ENCODE assay signal across 1 cellular context in the genomic region with DNA sequence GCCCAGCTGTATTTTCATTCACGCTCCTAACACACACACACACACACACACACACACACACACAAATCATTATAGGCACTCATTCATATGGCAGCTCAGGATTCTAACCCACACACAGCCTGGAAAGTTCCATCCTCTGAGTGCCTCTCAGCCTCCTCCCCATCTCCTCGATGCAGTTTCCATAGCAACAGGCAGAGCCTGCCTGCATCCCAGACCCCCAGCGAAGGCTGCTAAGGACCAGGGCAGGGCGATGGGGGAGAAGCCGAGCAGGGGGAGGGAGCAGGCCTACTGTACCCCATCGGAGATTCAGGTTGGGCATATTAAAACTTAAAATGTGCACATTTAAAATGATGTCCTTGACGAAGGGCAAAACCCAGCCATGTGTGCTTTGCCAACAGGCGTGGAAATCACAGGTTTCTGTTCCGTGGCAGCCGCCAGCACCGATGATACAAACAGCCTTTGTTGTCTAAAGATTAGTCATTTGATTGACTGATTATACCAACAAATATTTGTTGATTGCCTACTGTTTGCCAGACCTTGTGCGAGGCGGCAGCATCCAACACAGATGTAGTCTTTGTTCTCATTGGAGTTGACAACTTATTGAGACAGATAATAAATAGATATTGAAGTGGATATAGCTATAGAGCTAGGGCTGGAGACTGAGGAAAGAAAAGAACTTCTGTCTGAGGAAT.
TF ChIP-seq lines count a peak whose summit lies in the region.

No MANE protein-coding gene starts in this region.

TF ChIP-seq in HepG2, 621 proteins besides CTCF, POLR2A, EP300 and RAD21 (continued from another document and continues in another):
- TF ChIP-seq ZSCAN31 (CRISPR knock-in tag; IDR thresholded peaks at IDR 0.05; ENCODE audit: low read depth) (no peak), ZNF121 (CRISPR knock-in tag; IDR thresholded peaks at IDR 0.05) (no peak), KLF12 (CRISPR knock-in tag; IDR thresholded peaks at IDR 0.05; ENCODE audit: borderline replicate concordance) (no peak), ZNF83 (CRISPR knock-in tag; IDR thresholded peaks at IDR 0.05; ENCODE audit: borderline replicate concordance) (0 out of 2 replicates have a peak, but pooled peaks have one; percentile 40), FOXJ3 (CRISPR knock-in tag; IDR thresholded peaks at IDR 0.05; ENCODE audit: borderline replicate concordance) (peak; percentile 27; the same call in 1 of the 2 replicates), MXD1 (CRISPR knock-in tag; IDR thresholded peaks at IDR 0.05) (no peak), ZFP36 (IDR thresholded peaks at IDR 0.05; ENCODE audit: borderline replicate concordance, low read depth, low read length, partially characterized antibody) (no peak), ZBTB10 (CRISPR knock-in tag; IDR thresholded peaks at IDR 0.05; ENCODE audit: borderline replicate concordance) (no peak), ZSCAN9 (CRISPR knock-in tag; IDR thresholded peaks at IDR 0.05; ENCODE audit: borderline replicate concordance) (no peak), ZNF432 (CRISPR knock-in tag; IDR thresholded peaks at IDR 0.05; ENCODE audit: borderline replicate concordance) (no peak), ZBTB39 (CRISPR knock-in tag; IDR thresholded peaks at IDR 0.05) (no peak), SMARCC2 (IDR thresholded peaks at IDR 0.05) (no peak), CBX2 (IDR thresholded peaks at IDR 0.05; ENCODE audit: low read depth, low read length) (no peak), CBX2 (CRISPR knock-in tag; IDR thresholded peaks at IDR 0.05; ENCODE audit: low read depth) (no peak), ZNF383 (CRISPR knock-in tag; IDR thresholded peaks at IDR 0.05; ENCODE audit: borderline replicate concordance) (no peak), HDAC2 (CRISPR knock-in tag; IDR thresholded peaks at IDR 0.05) (peak; percentile 17; the same call in 1 of the 2 replicates), SP5 (CRISPR knock-in tag; IDR thresholded peaks at IDR 0.05; ENCODE audit: borderline replicate concordance, low read depth) (no peak), ZNF577 (CRISPR knock-in tag; IDR thresholded peaks at IDR 0.05; ENCODE audit: borderline replicate concordance, low read depth) (no peak), ZNF780A (CRISPR knock-in tag; IDR thresholded peaks at IDR 0.05) (no peak), TBX2 (CRISPR knock-in tag; IDR thresholded peaks at IDR 0.05; ENCODE audit: borderline replicate concordance) (peak; percentile 63), JUNB (CRISPR knock-in tag; IDR thresholded peaks at IDR 0.05; ENCODE audit: borderline replicate concordance) (peak; percentile 20; the same call in 1 of the 2 replicates), KMT2A (CRISPR knock-in tag; IDR thresholded peaks at IDR 0.05) (no peak), ZZZ3 (CRISPR knock-in tag; IDR thresholded peaks at IDR 0.05; ENCODE audit: borderline replicate concordance) (no peak), ZFP36L2 (CRISPR knock-in tag; IDR thresholded peaks at IDR 0.05) (no peak), ATF1 (CRISPR knock-in tag; IDR thresholded peaks at IDR 0.05) (no peak), E2F1 (CRISPR knock-in tag; IDR thresholded peaks at IDR 0.05) (no peak), TERF1 (CRISPR knock-in tag; IDR thresholded peaks at IDR 0.05) (no peak), MBD4 (IDR thresholded peaks at IDR 0.05; ENCODE audit: borderline replicate concordance, low read length) (no peak), SNAI1 (CRISPR knock-in tag; IDR thresholded peaks at IDR 0.05; ENCODE audit: borderline replicate concordance) (no peak), HIVEP1 (CRISPR knock-in tag; IDR thresholded peaks at IDR 0.05) (no peak), POLR2G (IDR thresholded peaks at IDR 0.05; ENCODE audit: low read depth, low read length) (no peak), ZNF558 (CRISPR knock-in tag; IDR thresholded peaks at IDR 0.05; ENCODE audit: borderline replicate concordance) (no peak), TCF7L2 (IDR thresholded peaks at IDR 0.05; ENCODE audit: low read depth, low read length) (no peak), ZBTB42 (CRISPR knock-in tag; IDR thresholded peaks at IDR 0.05) (no peak), ZNF644 (CRISPR knock-in tag; IDR thresholded peaks at IDR 0.05; ENCODE audit: low read depth) (no peak), HNRNPH1 (optimal IDR thresholded peaks at IDR 0.05; ENCODE audit: low read depth, low read length) (no peak), RFX1 (IDR thresholded peaks at IDR 0.05) (peak; percentile 76), SAFB2 (CRISPR knock-in tag; IDR thresholded peaks at IDR 0.05; ENCODE audit: borderline replicate concordance, low read depth) (no peak), MXI1 (IDR thresholded peaks at IDR 0.05; ENCODE audit: borderline replicate concordance, low read depth, low read length) (no peak), ZNF550 (CRISPR knock-in tag; IDR thresholded peaks at IDR 0.05; ENCODE audit: borderline replicate concordance) (no peak)
- TF ChIP-seq, protein P1, sequence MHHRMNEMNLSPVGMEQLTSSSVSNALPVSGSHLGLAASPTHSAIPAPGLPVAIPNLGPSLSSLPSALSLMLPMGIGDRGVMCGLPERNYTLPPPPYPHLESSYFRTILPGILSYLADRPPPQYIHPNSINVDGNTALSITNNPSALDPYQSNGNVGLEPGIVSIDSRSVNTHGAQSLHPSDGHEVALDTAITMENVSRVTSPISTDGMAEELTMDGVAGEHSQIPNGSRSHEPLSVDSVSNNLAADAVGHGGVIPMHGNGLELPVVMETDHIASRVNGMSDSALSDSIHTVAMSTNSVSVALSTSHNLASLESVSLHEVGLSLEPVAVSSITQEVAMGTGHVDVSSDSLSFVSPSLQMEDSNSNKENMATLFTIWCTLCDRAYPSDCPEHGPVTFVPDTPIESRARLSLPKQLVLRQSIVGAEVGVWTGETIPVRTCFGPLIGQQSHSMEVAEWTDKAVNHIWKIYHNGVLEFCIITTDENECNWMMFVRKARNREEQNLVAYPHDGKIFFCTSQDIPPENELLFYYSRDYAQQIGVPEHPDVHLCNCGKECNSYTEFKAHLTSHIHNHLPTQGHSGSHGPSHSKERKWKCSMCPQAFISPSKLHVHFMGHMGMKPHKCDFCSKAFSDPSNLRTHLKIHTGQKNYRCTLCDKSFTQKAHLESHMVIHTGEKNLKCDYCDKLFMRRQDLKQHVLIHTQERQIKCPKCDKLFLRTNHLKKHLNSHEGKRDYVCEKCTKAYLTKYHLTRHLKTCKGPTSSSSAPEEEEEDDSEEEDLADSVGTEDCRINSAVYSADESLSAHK (CRISPR knock-in tag; IDR thresholded peaks at IDR 0.05; ENCODE audit: borderline replicate concordance): no peak
- TF ChIP-seq, protein P2, sequence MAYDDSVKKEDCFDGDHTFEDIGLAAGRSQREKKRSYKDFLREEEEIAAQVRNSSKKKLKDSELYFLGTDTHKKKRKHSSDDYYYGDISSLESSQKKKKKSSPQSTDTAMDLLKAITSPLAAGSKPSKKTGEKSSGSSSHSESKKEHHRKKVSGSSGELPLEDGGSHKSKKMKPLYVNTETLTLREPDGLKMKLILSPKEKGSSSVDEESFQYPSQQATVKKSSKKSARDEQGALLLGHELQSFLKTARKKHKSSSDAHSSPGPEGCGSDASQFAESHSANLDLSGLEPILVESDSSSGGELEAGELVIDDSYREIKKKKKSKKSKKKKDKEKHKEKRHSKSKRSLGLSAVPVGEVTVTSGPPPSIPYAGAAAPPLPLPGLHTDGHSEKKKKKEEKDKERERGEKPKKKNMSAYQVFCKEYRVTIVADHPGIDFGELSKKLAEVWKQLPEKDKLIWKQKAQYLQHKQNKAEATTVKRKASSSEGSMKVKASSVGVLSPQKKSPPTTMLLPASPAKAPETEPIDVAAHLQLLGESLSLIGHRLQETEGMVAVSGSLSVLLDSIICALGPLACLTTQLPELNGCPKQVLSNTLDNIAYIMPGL (CRISPR knock-in tag; IDR thresholded peaks at IDR 0.05; ENCODE audit: borderline replicate concordance in 1 of 2, low read depth in 1 of 2): no peak
- TF ChIP-seq, protein P3, sequence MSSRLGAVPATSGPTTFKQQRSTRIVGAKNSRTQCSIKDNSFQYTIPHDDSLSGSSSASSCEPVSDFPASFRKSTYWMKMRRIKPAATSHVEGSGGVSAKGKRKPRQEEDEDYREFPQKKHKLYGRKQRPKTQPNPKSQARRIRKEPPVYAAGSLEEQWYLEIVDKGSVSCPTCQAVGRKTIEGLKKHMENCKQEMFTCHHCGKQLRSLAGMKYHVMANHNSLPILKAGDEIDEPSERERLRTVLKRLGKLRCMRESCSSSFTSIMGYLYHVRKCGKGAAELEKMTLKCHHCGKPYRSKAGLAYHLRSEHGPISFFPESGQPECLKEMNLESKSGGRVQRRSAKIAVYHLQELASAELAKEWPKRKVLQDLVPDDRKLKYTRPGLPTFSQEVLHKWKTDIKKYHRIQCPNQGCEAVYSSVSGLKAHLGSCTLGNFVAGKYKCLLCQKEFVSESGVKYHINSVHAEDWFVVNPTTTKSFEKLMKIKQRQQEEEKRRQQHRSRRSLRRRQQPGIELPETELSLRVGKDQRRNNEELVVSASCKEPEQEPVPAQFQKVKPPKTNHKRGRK (CRISPR knock-in tag; IDR thresholded peaks at IDR 0.05): no peak
- TF ChIP-seq, protein P4, sequence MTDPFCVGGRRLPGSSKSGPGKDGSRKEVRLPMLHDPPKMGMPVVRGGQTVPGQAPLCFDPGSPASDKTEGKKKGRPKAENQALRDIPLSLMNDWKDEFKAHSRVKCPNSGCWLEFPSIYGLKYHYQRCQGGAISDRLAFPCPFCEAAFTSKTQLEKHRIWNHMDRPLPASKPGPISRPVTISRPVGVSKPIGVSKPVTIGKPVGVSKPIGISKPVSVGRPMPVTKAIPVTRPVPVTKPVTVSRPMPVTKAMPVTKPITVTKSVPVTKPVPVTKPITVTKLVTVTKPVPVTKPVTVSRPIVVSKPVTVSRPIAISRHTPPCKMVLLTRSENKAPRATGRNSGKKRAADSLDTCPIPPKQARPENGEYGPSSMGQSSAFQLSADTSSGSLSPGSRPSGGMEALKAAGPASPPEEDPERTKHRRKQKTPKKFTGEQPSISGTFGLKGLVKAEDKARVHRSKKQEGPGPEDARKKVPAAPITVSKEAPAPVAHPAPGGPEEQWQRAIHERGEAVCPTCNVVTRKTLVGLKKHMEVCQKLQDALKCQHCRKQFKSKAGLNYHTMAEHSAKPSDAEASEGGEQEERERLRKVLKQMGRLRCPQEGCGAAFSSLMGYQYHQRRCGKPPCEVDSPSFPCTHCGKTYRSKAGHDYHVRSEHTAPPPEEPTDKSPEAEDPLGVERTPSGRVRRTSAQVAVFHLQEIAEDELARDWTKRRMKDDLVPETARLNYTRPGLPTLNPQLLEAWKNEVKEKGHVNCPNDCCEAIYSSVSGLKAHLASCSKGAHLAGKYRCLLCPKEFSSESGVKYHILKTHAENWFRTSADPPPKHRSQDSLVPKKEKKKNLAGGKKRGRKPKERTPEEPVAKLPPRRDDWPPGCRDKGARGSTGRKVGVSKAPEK (CRISPR knock-in tag; IDR thresholded peaks at IDR 0.05; ENCODE audit: borderline replicate concordance): no peak
